19 cellular contexts compared by ENCODE assay signal in the genomic region with DNA sequence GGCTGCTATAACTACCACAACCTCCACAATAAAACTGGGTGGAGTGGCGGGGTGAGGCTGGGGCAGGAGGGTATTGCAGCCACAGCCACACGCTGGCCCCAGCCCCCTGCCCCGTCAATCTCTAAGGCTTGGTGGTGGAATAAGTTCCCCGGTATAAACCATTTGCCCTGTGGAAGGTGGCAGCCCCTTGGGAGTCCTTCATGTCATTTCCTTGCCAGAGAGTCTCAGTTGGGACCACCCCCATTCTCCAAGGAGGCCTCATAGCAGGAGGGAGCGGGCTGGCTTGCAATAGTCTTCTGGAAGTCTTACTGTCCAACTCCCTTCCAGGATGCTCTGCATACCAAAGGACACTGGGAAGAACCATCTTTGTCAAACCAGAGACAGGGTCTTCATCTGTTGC. TPM values are rescaled to one million over a fixed set of nuclear protein-coding genes. Genes with fewer than 3 reads are reported as not detected.
DNase-seq lines count a peak whose midpoint lies in the region; ATAC-seq and TF ChIP-seq lines count a peak whose summit lies in the region.
"Had no signal": no experiment of that assay in that cellular context is flagged by ENCODE, and none has a peak within 500 bp of the region (broad histone marks: within the 10 kb centered on the region; RNA-seq: fewer than 3 reads in every experiment).

No MANE protein-coding gene starts in this region.

- H3F3A ChIP-seq in GM23248 (ENCODE audit: insufficient read depth), result no peaks in the 10 kb centered on the region

- H3K79me2 ChIP-seq in GM23248 (ENCODE audit: insufficient read depth), result no peaks in the 10 kb centered on the region

- no peaks in the 10 kb centered on the region for H3K9me2 ChIP-seq in GM23248 (ENCODE audit: insufficient read depth)

- WGBS in suprapubic skin, result 82% methylated on average over 5 of the region's 5 CpGs
- 69 to 76% methylated on average over 5 of the region's 5 CpGs for WGBS in GM23248 (ENCODE audit: low coverage in 1 of 2, low lambda C conversion rate in 2 of 2, missing lambda C conversion rate in 2 of 2), 2 experiments

- H2AFZ ChIP-seq in GM23248, result no peak overlapping the region
- H2AFZ ChIP-seq: PC-9 had no signal

- ATAC-seq in HG02973 (IDR thresholded peaks at IDR 0.05; ENCODE audit: unreplicated experiment), result no peak

- H3K27ac ChIP-seq in suprapubic skin (no peak overlapping the region), GM23248 (no peak overlapping the region)
- H3K27ac ChIP-seq: PC-9, RWPE1 had no signal

- H3K4me3 ChIP-seq in H7 (ENCODE audit: insufficient read depth, low read depth, low read length) (no peak overlapping the region), suprapubic skin (no peak overlapping the region), GM23248 (no peak overlapping the region)
- H3K4me3 ChIP-seq: PC-9 had no signal

- no peak for TF ChIP-seq POLR2A in suprapubic skin (IDR thresholded peaks at IDR 0.05)

- DNase-seq in GM10248 (ENCODE audit: extremely low spot score) (peak; percentile 1), H7 (peak; percentile 22), mesenteric fat pad (ENCODE audit: low spot score) (peak; percentile 67), suprapubic skin (ENCODE audit: low spot score in 2 of 2) (peak; percentile 28 to 32), GM23248 (no peak), SW 1271 (lab: John Stamatoyannopoulos, UW) (no peak)
- DNase-seq: C1 segment of cervical spinal cord, HCEC 1CT, Karpas-422, NCI-H1417 treated with DMSO at 0.1 percent for 48 hours, NCI-H187 treated with DMSO at 0.1 percent for 48 hours, NCI-H345, NCI-H526, PC-9, SIG-M5 had no signal

- H3K27me3 ChIP-seq in H7 (ENCODE audit: control insufficient read depth, insufficient read depth, low read length), result no peaks in the 10 kb centered on the region
- peaks cover 31% of the 10 kb centered on the region for H3K27me3 ChIP-seq in suprapubic skin
- no peaks in the 10 kb centered on the region; the same call in 1 of the 2 replicates for H3K27me3 ChIP-seq in GM23248 (replicated peaks; ENCODE audit: insufficient read depth)

- H3K4me1 ChIP-seq in suprapubic skin (no peaks in the 10 kb centered on the region), GM23248 (ENCODE audit: insufficient read depth) (no peaks in the 10 kb centered on the region)

- H3K9ac ChIP-seq in GM23248, result no peak overlapping the region

- no peaks in the 10 kb centered on the region for H3K36me3 ChIP-seq in H7 (replicated peaks; ENCODE audit: control insufficient read depth, insufficient read depth, low read length)
- no peaks in the 10 kb centered on the region for H3K36me3 ChIP-seq in suprapubic skin
- no peaks in the 10 kb centered on the region for H3K36me3 ChIP-seq in GM23248 (ENCODE audit: low read depth)

- TF ChIP-seq CTCF in GM10248 (IDR thresholded peaks at IDR 0.05; ENCODE audit: control extremely low read depth, extremely low read depth, low read depth, missing control alignments) (no peak), suprapubic skin (IDR thresholded peaks at IDR 0.05) (no peak)

- CTCF ChIA-PET in GM10248 (lab: Yijun Ruan, JAX), result interaction anchor here (1.3 kb wide), 1 partner anchor 9 kb away, joined by 3 read pairs; no protein-coding TSS in a partner anchor

- TF ChIP-seq EP300 in suprapubic skin (IDR thresholded peaks at IDR 0.05), result no peak

- no peaks in the 10 kb centered on the region for H4K20me1 ChIP-seq in GM23248 (ENCODE audit: insufficient read depth)

- in situ Hi-C loops in GM23248 (cut with MboI), result no loop called here

- H3K4me2 ChIP-seq in GM23248 (ENCODE audit: unreplicated experiment), result no peak overlapping the region
- H3K4me2 ChIP-seq: PC-9 had no signal

- no peaks in the 10 kb centered on the region for H3K9me3 ChIP-seq in suprapubic skin
- no peaks in the 10 kb centered on the region for H3K9me3 ChIP-seq in GM23248 (ENCODE audit: low read depth)

- POLR2A ChIA-PET in GM10248 (lab: Yijun Ruan, JAX), result interaction anchor here (1.3 kb wide), 1 partner anchor 11 kb away, joined by 3 read pairs; no protein-coding TSS in a partner anchor

RNA-seq across cellular contexts. Expression of gene CD300A, which starts 19.4 kb away (rescaled TPM):
- 0.07 and 0.48 TPM in 2 replicates for total RNA-seq in H7 (2014; rRNA removed; shearing (Covaris generic))
- 19.0 TPM for total RNA-seq in mesenteric fat pad
- 1 to 10 TPM; 1.4 to 6.3 (median 2.9) TPM for total RNA-seq in suprapubic skin
- total RNA-seq in GM23248 (2014; rRNA removed; shearing (Covaris generic)), result not detected in 2 replicates
- not detected in 2 replicates for polyA plus RNA-seq in GM23248 (2016; fragmentation: Nextera tagmentation; extraction: Ambion mirVana)
- total RNA-seq: MCF 10A, PC-9 had no signal

RNA-seq across cellular contexts. Expression of gene CD300LB, which starts 45.4 kb away (rescaled TPM):
- total RNA-seq in H7 (2014; rRNA removed; shearing (Covaris generic)), result not detected in 2 replicates
- total RNA-seq in mesenteric fat pad (1.3 TPM), suprapubic skin (not detected)
- total RNA-seq in GM23248 (2014; rRNA removed; shearing (Covaris generic)), result not detected in 2 replicates
- not detected in 2 replicates for polyA plus RNA-seq in GM23248 (2016; fragmentation: Nextera tagmentation; extraction: Ambion mirVana)
- total RNA-seq: MCF 10A, PC-9 had no signal
- polyA plus RNA-seq: IgD-negative memory B cell had no signal

RNA-seq across cellular contexts. Expression of gene GPRC5C, which starts 54.0 kb away (rescaled TPM):
- total RNA-seq in H7 (2014; rRNA removed; shearing (Covaris generic)), result 35.3 and 48.8 TPM in 2 replicates
- total RNA-seq in mesenteric fat pad, result 17.9 TPM
- total RNA-seq in suprapubic skin, result 100 to 1,000 TPM in 1 of 4 donors, 10 to 100 TPM in 3; 72.0 to 106 (median 91.5) TPM
- total RNA-seq in GM23248 (2014; rRNA removed; shearing (Covaris generic)), result 0.25 and 2.7 TPM in 2 replicates
- 0.95 and 1.6 TPM in 2 replicates for polyA plus RNA-seq in GM23248 (2016; fragmentation: Nextera tagmentation; extraction: Ambion mirVana)

Comparison
In these comparisons a context has a peak if more than half of its experiments do, and no peak if none do; other contexts are left out.
1. DNase-seq: peak in GM10248 (single experiment), H7 (single experiment), mesenteric fat pad (single experiment) and suprapubic skin (2 of 2); none in GM23248 (single experiment) and SW 1271 (0 of 2).